1 cellular context compared by ENCODE assay signal in genomic region chr19:1622541-1622940, GRCh38.
TF ChIP-seq lines count a peak whose summit lies in the region.

No MANE protein-coding gene starts in this region.

TF ChIP-seq in WTC11, 78 proteins besides CTCF, POLR2A, EP300 and RAD21 (continued from another document):
- no peak for TF ChIP-seq ZNF532 (CRISPR knock-in tag; IDR thresholded peaks at IDR 0.05; ENCODE audit: borderline replicate concordance)
- no peak for TF ChIP-seq E2F5 (CRISPR knock-in tag; IDR thresholded peaks at IDR 0.05)
- TF ChIP-seq ZSCAN18 (CRISPR knock-in tag; IDR thresholded peaks at IDR 0.05), result no peak
- TF ChIP-seq PRRX2 (CRISPR knock-in tag; IDR thresholded peaks at IDR 0.05), result no peak
- TF ChIP-seq FOXJ3 (CRISPR knock-in tag; IDR thresholded peaks at IDR 0.05; ENCODE audit: borderline replicate concordance), result no peak
- TF ChIP-seq ZNF671 (CRISPR knock-in tag; IDR thresholded peaks at IDR 0.05), result no peak
- TF ChIP-seq NR3C1 (CRISPR knock-in tag; conservative IDR thresholded peaks at IDR 0.05; ENCODE audit: low read depth), result no peak
- TF ChIP-seq FOXP4 (CRISPR knock-in tag; IDR thresholded peaks at IDR 0.05), result no peak
